In genomic region chr1:36751525-36751924, GRCh38 we compare ENCODE assay signal across 1 cellular context.
TF ChIP-seq lines count a peak whose summit lies in the region.

No MANE protein-coding gene starts in this region.

TF ChIP-seq in HepG2, 621 proteins besides CTCF, POLR2A, EP300 and RAD21 (continued from another document):
- TF ChIP-seq ZKSCAN8 (CRISPR knock-in tag; IDR thresholded peaks at IDR 0.05; ENCODE audit: borderline replicate concordance) (no peak), ZNF724P (CRISPR knock-in tag; IDR thresholded peaks at IDR 0.05; ENCODE audit: borderline replicate concordance) (no peak), GTF2F1 (IDR thresholded peaks at IDR 0.05; ENCODE audit: low read length) (no peak), SOX6 (IDR thresholded peaks at IDR 0.05) (no peak), SOX6 (CRISPR knock-in tag; IDR thresholded peaks at IDR 0.05) (peak; percentile 43; the same call in 1 of the 2 replicates), MED1 (CRISPR knock-in tag; IDR thresholded peaks at IDR 0.05) (no peak), ARID5B (CRISPR knock-in tag; IDR thresholded peaks at IDR 0.05) (peak; percentile 30; the same call in 1 of the 2 replicates), ZNF235 (CRISPR knock-in tag; IDR thresholded peaks at IDR 0.05; ENCODE audit: borderline replicate concordance) (no peak), KMT2B (CRISPR knock-in tag; IDR thresholded peaks at IDR 0.05) (no peak), SOX13 (IDR thresholded peaks at IDR 0.05) (no peak), SOX13 (CRISPR knock-in tag; conservative IDR thresholded peaks at IDR 0.05 in 1 of 2, IDR thresholded peaks at IDR 0.05 in 1 of 2) (peak in 1 of 2 experiments; percentile 88; a peak in 2 of 4 replicates), FOXA3 (CRISPR knock-in tag; IDR thresholded peaks at IDR 0.05) (0 out of 2 replicates have a peak, but pooled peaks have one; percentile 23), TIGD3 (CRISPR knock-in tag; IDR thresholded peaks at IDR 0.05; ENCODE audit: borderline replicate concordance) (no peak)
- TF ChIP-seq, protein P1, sequence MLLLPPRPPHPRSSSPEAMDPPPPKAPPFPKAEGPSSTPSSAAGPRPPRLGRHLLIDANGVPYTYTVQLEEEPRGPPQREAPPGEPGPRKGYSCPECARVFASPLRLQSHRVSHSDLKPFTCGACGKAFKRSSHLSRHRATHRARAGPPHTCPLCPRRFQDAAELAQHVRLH (CRISPR knock-in tag; IDR thresholded peaks at IDR 0.05; ENCODE audit: borderline replicate concordance, low read depth) = no peak
